Comparison of ENCODE assay signal across 8 cellular contexts in genomic region chr17:37742114-37742761, GRCh38. TPM values are rescaled to one million over a fixed set of nuclear protein-coding genes. Genes with fewer than 3 reads are reported as not detected.
DNase-seq lines count a peak whose midpoint lies in the region; ATAC-seq and TF ChIP-seq lines count a peak whose summit lies in the region.

No MANE protein-coding gene starts in this region.

- 2 to 6% (median 3%) methylated on average over 47 to 52 of the region's 52 CpGs for WGBS in ovary, 3 donors

- peaks cover 36% of the 10 kb centered on the region for H3K4me1 ChIP-seq in effector memory CD4-positive, alpha-beta T cell (ENCODE audit: control insufficient read depth, insufficient read depth, low read length, poor library complexity, severe bottlenecking)
- peaks cover 9% of the 10 kb centered on the region for H3K4me1 ChIP-seq in ovary (ENCODE audit: insufficient read depth)

- peak; percentile 47 for DNase-seq in ELR (ENCODE audit: low read depth)
- peak; percentile 36 for DNase-seq in MG63
- no peak for DNase-seq in effector memory CD4-positive, alpha-beta T cell
- DNase-seq in ovary: no peak
- no peak for DNase-seq in SHP77 treated with DMSO at 0.1 percent for 48 hours (lab: John Stamatoyannopoulos, UW)
- DNase-seq in stimulated activated naive CD4-positive, alpha-beta T cell treated with Interleukin-2 at 50 U/mL for 16 hours (lab: John Stamatoyannopoulos, UW): no peak
- DNase-seq in stimulated activated CD4-positive, alpha-beta T cell treated with anti-CD3 and anti-CD28 coated beads, Interleukin-1b, Interleukin-23, amount 100 ng/mL, for 48 hours: no peak

- H3K27ac ChIP-seq in effector memory CD4-positive, alpha-beta T cell (ENCODE audit: insufficient read depth, low read length, poor library complexity, severe bottlenecking): no peak overlapping the region
- no peak overlapping the region for H3K27ac ChIP-seq in ovary

- ATAC-seq in HG03442 (IDR thresholded peaks at IDR 0.05; ENCODE audit: unreplicated experiment): no peak

- no peak for TF ChIP-seq CTCF in ovary (IDR thresholded peaks at IDR 0.05)

- H3K4me3 ChIP-seq in MG63 (peak overlapping the region; percentile 53), ovary (peak overlapping the region; percentile 30)
- peak overlapping the region; percentile 32 for H3K4me3 ChIP-seq in effector memory CD4-positive, alpha-beta T cell (ENCODE audit: insufficient read depth, low read depth, low read length, poor library complexity, severe bottlenecking)

- intact Hi-C loops in ovary (cut with DNase I): no loop called here

- TF ChIP-seq EP300 in ovary (IDR thresholded peaks at IDR 0.05): no peak

- H3K9me3 ChIP-seq in MG63 (no peaks in the 10 kb centered on the region), ovary (no peaks in the 10 kb centered on the region)
- H3K9me3 ChIP-seq in effector memory CD4-positive, alpha-beta T cell (ENCODE audit: control insufficient read depth, low read length): no peaks in the 10 kb centered on the region

- H3K27me3 ChIP-seq in MG63 (peaks cover 36% of the 10 kb centered on the region), ovary (peaks cover 3% of the 10 kb centered on the region)
- H3K27me3 ChIP-seq in effector memory CD4-positive, alpha-beta T cell (replicated peaks; ENCODE audit: control insufficient read depth, insufficient read depth, low read length, poor library complexity, severe bottlenecking): peaks cover 74% of the 10 kb centered on the region

- TF ChIP-seq POLR2A in ovary (IDR thresholded peaks at IDR 0.05): no peak

- H3K36me3 ChIP-seq in MG63 (no peaks in the 10 kb centered on the region), ovary (no peaks in the 10 kb centered on the region)
- no peaks in the 10 kb centered on the region for H3K36me3 ChIP-seq in effector memory CD4-positive, alpha-beta T cell (ENCODE audit: control insufficient read depth, insufficient read depth, low read length)

RNA-seq across cellular contexts. Expression of gene HNF1B, which starts 2.6 kb away (rescaled TPM):
- total RNA-seq in MG63 (2014; rRNA removed; shearing (Covaris generic); ENCODE audit: low replicate concordance): not detected in 2 replicates
- 1 to 10 TPM in 2 of 7 donors, under 1 TPM in 3, not detected in 2; 0.60 to 9.5 (median 0.84) TPM for total RNA-seq in ovary
- under 1 TPM in 1 of 2 donors, not detected in 1; 0.05 TPM for polyA plus RNA-seq in ovary

Comparison
In these comparisons a context has a peak if more than half of its experiments do, and no peak if none do; other contexts are left out.
1. DNase-seq: peak in ELR (single experiment) and MG63 (single experiment); none in effector memory CD4-positive, alpha-beta T cell (0 of 3), ovary (0 of 5), SHP77 treated with DMSO at 0.1 percent for 48 hours (single experiment), stimulated activated naive CD4-positive, alpha-beta T cell treated with Interleukin-2 at 50 U/mL for 16 hours (single experiment) and stimulated activated CD4-positive, alpha-beta T cell treated with anti-CD3 and anti-CD28 coated beads, Interleukin-1b, Interleukin-23, amount 100 ng/mL, for 48 hours (single experiment).
2. Peak in every context shown above with its lines, with median percentiles within 50 percentile points of each other: H3K4me3 ChIP-seq.